In the genomic region with DNA sequence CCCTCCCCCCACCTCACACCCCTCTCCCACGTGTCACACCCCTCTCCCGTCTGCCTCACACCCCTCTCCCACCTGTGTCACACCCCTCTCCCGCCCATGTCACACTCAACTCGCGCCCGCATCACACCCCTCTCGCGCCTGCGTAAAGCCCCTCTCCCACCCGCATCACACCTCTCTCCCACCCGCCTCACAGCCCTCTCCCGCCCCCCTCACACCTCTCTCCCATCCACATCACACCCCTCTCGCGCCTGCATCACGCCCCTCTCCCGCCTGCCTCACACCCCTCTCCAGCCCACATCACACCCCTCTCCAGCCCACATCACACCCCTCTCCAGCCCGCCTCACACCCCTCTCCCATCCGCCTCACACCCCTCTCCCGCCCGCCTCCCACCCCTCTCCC, we compare ENCODE assay signal across 34 cellular contexts.
"Had no signal": no experiment of that assay in that cellular context is flagged by ENCODE, and none has a peak within 500 bp of the region (broad histone marks: within the 10 kb centered on the region; RNA-seq: fewer than 3 reads in every experiment).

No MANE protein-coding gene starts in this region.

- H3K4me1 Mint-ChIP-seq: activated B cell treated with CpG ODN at 0.5 μM for 24 hours; activated naive CD4-positive, alpha-beta T cell treated with anti-CD3 and anti-CD28 coated beads, Interleukin-2, amount 50 U/mL, for 24 hours; activated naive CD8-positive, alpha-beta T cell treated with anti-CD3 and anti-CD28 coated beads for 36 hours; activated naive CD8-positive, alpha-beta T cell treated with anti-CD3 and anti-CD28 coated beads, Interleukin-2, amount 50 U/mL, for 24 hours; activated T-helper 17 cell treated with anti-CD3 and anti-CD28 coated beads, Interleukin-2, amount 50 U/mL, for 72 hours; T-helper 17 cell had no signal

- H3K27ac ChIP-seq: adrenal gland, body of pancreas, esophagus muscularis mucosa, foreskin keratinocyte, gastrocnemius medialis, WERI-Rb-1 had no signal

- H3K36me3 ChIP-seq: adrenal gland, esophagus muscularis mucosa, gastrocnemius medialis, WERI-Rb-1 had no signal

- H3K4me1 ChIP-seq: adrenal gland, body of pancreas, esophagus muscularis mucosa, foreskin keratinocyte, gastrocnemius medialis had no signal

- DNase-seq: activated B cell treated with CpG ODN at 0.5 μM for 24 hours; activated CD4-positive, alpha-beta T cell treated with anti-CD3 and anti-CD28 coated beads for 48 hours; activated CD4-positive, alpha-beta T cell treated with anti-CD3 and anti-CD28 coated beads, Interleukin-2, amount 50 U/mL, for 1 hour; activated CD4-positive, alpha-beta T cell treated with anti-CD3 and anti-CD28 coated beads, Interleukin-2, amount 50 U/mL, for 48 hours; activated CD8-positive, alpha-beta memory T cell treated with anti-CD3 and anti-CD28 coated beads for 24 hours; activated CD8-positive, alpha-beta T cell treated with anti-CD3 and anti-CD28 coated beads for 36 hours; activated effector memory CD4-positive, alpha-beta T cell treated with Interleukin-2 at 50 U/mL for 16 hours; activated gamma-delta T cell treated with Interleukin-2 at 50 U/mL for 16 hours; activated naive CD4-positive, alpha-beta T cell treated with Interleukin-2 at 50 U/mL for 16 hours; activated naive CD8-positive, alpha-beta T cell treated with anti-CD3 and anti-CD28 coated beads for 36 hours; activated naive CD8-positive, alpha-beta T cell treated with anti-CD3 and anti-CD28 coated beads, Interleukin-2, amount 50 U/mL, for 24 hours; activated T-cell treated with anti-CD3 and anti-CD28 coated beads, Interleukin-2, amount 50 U/mL, for 4 hours; adrenal gland; amygdala; body of pancreas; caudate nucleus; cortex of kidney; dermis blood vessel endothelial cell; effector CD4-positive, alpha-beta T cell; effector memory CD8-positive, alpha-beta T cell; erythroblast; foreskin keratinocyte; gastrocnemius medialis; glutamatergic neuron; T-helper 1 cell; T-helper 17 cell; T1000; WERI-Rb-1 had no signal

- H3K36me3 Mint-ChIP-seq: activated naive CD4-positive, alpha-beta T cell treated with anti-CD3 and anti-CD28 coated beads, Interleukin-2, amount 50 U/mL, for 24 hours; activated naive CD8-positive, alpha-beta T cell treated with anti-CD3 and anti-CD28 coated beads for 36 hours had no signal

- H3K9me3 ChIP-seq: adrenal gland, body of pancreas, esophagus muscularis mucosa, gastrocnemius medialis had no signal

- FAIRE-seq: colon had no signal

- H3K27me3 Mint-ChIP-seq: activated B cell treated with CpG ODN at 0.5 μM for 24 hours; activated CD8-positive, alpha-beta T cell treated with anti-CD3 and anti-CD28 coated beads for 36 hours; activated naive CD4-positive, alpha-beta T cell treated with anti-CD3 and anti-CD28 coated beads, Interleukin-2, amount 50 U/mL, for 24 hours; activated naive CD8-positive, alpha-beta T cell treated with anti-CD3 and anti-CD28 coated beads for 36 hours; activated naive CD8-positive, alpha-beta T cell treated with anti-CD3 and anti-CD28 coated beads, Interleukin-2, amount 50 U/mL, for 24 hours; activated T-helper 17 cell treated with anti-CD3 and anti-CD28 coated beads, Interleukin-2, amount 50 U/mL, for 72 hours; effector memory CD8-positive, alpha-beta T cell; T-helper 17 cell had no signal

- H3K4me3 Mint-ChIP-seq: activated B cell treated with CpG ODN at 0.5 μM for 24 hours; activated CD8-positive, alpha-beta T cell treated with anti-CD3 and anti-CD28 coated beads for 36 hours; activated naive CD4-positive, alpha-beta T cell treated with anti-CD3 and anti-CD28 coated beads, Interleukin-2, amount 50 U/mL, for 24 hours; activated naive CD8-positive, alpha-beta T cell treated with anti-CD3 and anti-CD28 coated beads for 36 hours; activated naive CD8-positive, alpha-beta T cell treated with anti-CD3 and anti-CD28 coated beads, Interleukin-2, amount 50 U/mL, for 24 hours; activated T-cell treated with anti-CD3 and anti-CD28 coated beads, Interleukin-2, amount 50 U/mL, for 4 hours; activated T-helper 17 cell treated with anti-CD3 and anti-CD28 coated beads, Interleukin-2, amount 50 U/mL, for 72 hours; effector memory CD8-positive, alpha-beta T cell; T-helper 17 cell; T-helper 2 cell treated with Interferon-gamma antibody and Interleukin-4, amounts not matched to agents 5 μg/mL and 100 μg/mL, for 36 hours had no signal

- ATAC-seq: activated CD4-positive, CD25-positive, alpha-beta regulatory T cell treated with anti-CD3 and anti-CD28 coated beads, Interleukin-2, amount 50 U/mL, for 24 hours; activated CD8-positive, alpha-beta T cell treated with anti-CD3 and anti-CD28 coated beads for 36 hours; activated naive CD8-positive, alpha-beta T cell treated with anti-CD3 and anti-CD28 coated beads, Interleukin-2, amount 50 U/mL, for 24 hours; activated T-cell treated with anti-CD3 and anti-CD28 coated beads, Interleukin-2, amount 50 U/mL, for 4 hours; activated T-helper 17 cell treated with anti-CD3 and anti-CD28 coated beads, Interleukin-2, amount 50 U/mL, for 72 hours; body of pancreas; effector memory CD8-positive, alpha-beta T cell; foreskin keratinocyte; gastrocnemius medialis; T-helper 17 cell had no signal

- H3K27me3 ChIP-seq: adrenal gland, body of pancreas, esophagus muscularis mucosa, foreskin keratinocyte, gastrocnemius medialis had no signal

- H3K4me3 ChIP-seq: adrenal gland, body of pancreas, esophagus muscularis mucosa, gastrocnemius medialis had no signal

- H3K27ac Mint-ChIP-seq: activated B cell treated with CpG ODN at 0.5 μM for 24 hours; activated CD8-positive, alpha-beta T cell treated with anti-CD3 and anti-CD28 coated beads for 36 hours; activated naive CD4-positive, alpha-beta T cell treated with anti-CD3 and anti-CD28 coated beads, Interleukin-2, amount 50 U/mL, for 24 hours; activated naive CD8-positive, alpha-beta T cell treated with anti-CD3 and anti-CD28 coated beads for 36 hours; activated naive CD8-positive, alpha-beta T cell treated with anti-CD3 and anti-CD28 coated beads, Interleukin-2, amount 50 U/mL, for 24 hours; activated T-helper 17 cell treated with anti-CD3 and anti-CD28 coated beads, Interleukin-2, amount 50 U/mL, for 72 hours; effector memory CD8-positive, alpha-beta T cell; T-helper 17 cell; T-helper 2 cell treated with Interferon-gamma antibody and Interleukin-4, amounts not matched to agents 5 μg/mL and 100 μg/mL, for 36 hours had no signal
